Comparison of ENCODE assay signal across 23 cellular contexts in the genomic region with DNA sequence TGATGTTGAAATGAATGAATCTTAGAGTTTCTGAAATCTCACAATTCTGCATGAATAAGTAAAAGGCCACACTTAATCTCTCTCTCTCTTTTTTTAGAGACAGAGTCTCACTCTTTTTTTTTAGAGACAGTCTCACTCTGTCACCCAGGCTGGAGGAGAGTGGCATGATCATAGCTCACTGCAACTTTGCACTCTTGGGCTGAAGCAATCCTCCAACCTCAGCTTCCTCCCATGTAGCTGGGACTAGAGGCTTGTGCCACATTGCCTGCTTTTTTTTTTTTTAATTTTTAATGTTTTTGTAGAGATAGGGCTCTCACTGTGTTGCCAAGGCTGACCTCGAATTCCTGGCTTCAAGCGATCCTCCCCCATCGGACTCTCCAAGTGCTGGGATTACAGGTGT.
DNase-seq lines count a peak whose midpoint lies in the region; ATAC-seq and TF ChIP-seq lines count a peak whose summit lies in the region.
"Had no signal": no experiment of that assay in that cellular context is flagged by ENCODE, and none has a peak within 500 bp of the region (broad histone marks: within the 10 kb centered on the region; RNA-seq: fewer than 3 reads in every experiment).

No MANE protein-coding gene starts in this region.

- DNase-seq in GF-D8 (lab: John Stamatoyannopoulos, UW), result peak; percentile 32
- DNase-seq in NOMO-1 treated with DMSO at 0.1 percent for 48 hours (lab: John Stamatoyannopoulos, UW; ENCODE audit: unreplicated experiment), result peak; percentile 49
- no peak for DNase-seq in endothelial cell (ENCODE audit: low spot score)
- no peak for DNase-seq in esophagus squamous epithelium (lab: John Stamatoyannopoulos, UW)
- no peak for DNase-seq in AG20443 (ENCODE audit: low spot score)
- DNase-seq: C1 segment of cervical spinal cord, DMS53, GDM1, KG1, NCI-H1694, NCI-H2081, NCI-H2171, NCI-H345, NCI-H524 treated with DMSO at 0.1 percent for 48 hours, NCI-H82, PC-9, RPMI8226, SHP77, T-cell had no signal

- intact Hi-C loops in esophagus squamous epithelium (cut with DNase I), result no loop called here

- TF ChIP-seq CTCF in endothelial cell (IDR thresholded peaks at IDR 0.05; ENCODE audit: unreplicated experiment), result no peak
- no peak for TF ChIP-seq CTCF in esophagus squamous epithelium (IDR thresholded peaks at IDR 0.05)

- peaks cover 44% of the 10 kb centered on the region for H3K36me3 Mint-ChIP-seq in endothelial cell (ENCODE audit: low read depth, unreplicated experiment)
- H3K36me3 Mint-ChIP-seq: T-cell had no signal

- ATAC-seq in GM21381 (IDR thresholded peaks at IDR 0.05; ENCODE audit: unreplicated experiment), result no peak
- ATAC-seq in HG02852 (IDR thresholded peaks at IDR 0.05; ENCODE audit: unreplicated experiment), result no peak
- ATAC-seq: T-cell had no signal

- H3K4me3 Mint-ChIP-seq in endothelial cell (ENCODE audit: unreplicated experiment), result no peak overlapping the region
- H3K4me3 Mint-ChIP-seq: T-cell; T-helper 2 cell treated with Interferon-gamma antibody and Interleukin-4, amounts not matched to agents 5 μg/mL and 100 μg/mL, for 36 hours had no signal

- peaks cover 47% of the 10 kb centered on the region for H3K4me1 Mint-ChIP-seq in endothelial cell (ENCODE audit: unreplicated experiment)
- H3K4me1 Mint-ChIP-seq: T-cell had no signal

- H3K4me1 ChIP-seq in esophagus squamous epithelium, result peaks cover 0 to 9% (median 3%) of the 10 kb centered on the region in 3 donors

- no peaks in the 10 kb centered on the region for H3K36me3 ChIP-seq in esophagus squamous epithelium

- WGBS in esophagus squamous epithelium, 2 donors, result 69 to 73% methylated on average over 3 of the region's 3 CpGs

- H3K9me3 Mint-ChIP-seq in endothelial cell (ENCODE audit: unreplicated experiment), result no peaks in the 10 kb centered on the region
- H3K9me3 Mint-ChIP-seq: T-cell; T-helper 2 cell treated with Interferon-gamma antibody and Interleukin-4, amounts not matched to agents 5 μg/mL and 100 μg/mL, for 36 hours had no signal

- no peaks in the 10 kb centered on the region for H3K9me3 ChIP-seq in esophagus squamous epithelium

- H3K27me3 ChIP-seq in esophagus squamous epithelium, result no peaks in the 10 kb centered on the region

- H3K4me3 ChIP-seq in esophagus squamous epithelium, result no peak overlapping the region
- H3K4me3 ChIP-seq: PC-9, SK-N-MC had no signal

- no peak overlapping the region for H3K27ac ChIP-seq in esophagus squamous epithelium
- H3K27ac ChIP-seq: PC-9, SK-N-MC had no signal

- TF ChIP-seq POLR2A in esophagus squamous epithelium (IDR thresholded peaks at IDR 0.05), result no peak

- peaks cover 13% of the 10 kb centered on the region for H3K27me3 Mint-ChIP-seq in endothelial cell (ENCODE audit: unreplicated experiment)

- H3K27ac Mint-ChIP-seq in endothelial cell (ENCODE audit: unreplicated experiment), result peak overlapping the region; percentile 70
- H3K27ac Mint-ChIP-seq: T-cell; T-helper 2 cell treated with Interferon-gamma antibody and Interleukin-4, amounts not matched to agents 5 μg/mL and 100 μg/mL, for 36 hours had no signal

Comparison
In these comparisons a context has a peak if more than half of its experiments do, and no peak if none do; other contexts are left out.
1. DNase-seq: peak in GF-D8 (single experiment) and NOMO-1 treated with DMSO at 0.1 percent for 48 hours (single experiment); none in endothelial cell (single experiment), esophagus squamous epithelium (single experiment) and AG20443 (single experiment).